In the genomic region with DNA sequence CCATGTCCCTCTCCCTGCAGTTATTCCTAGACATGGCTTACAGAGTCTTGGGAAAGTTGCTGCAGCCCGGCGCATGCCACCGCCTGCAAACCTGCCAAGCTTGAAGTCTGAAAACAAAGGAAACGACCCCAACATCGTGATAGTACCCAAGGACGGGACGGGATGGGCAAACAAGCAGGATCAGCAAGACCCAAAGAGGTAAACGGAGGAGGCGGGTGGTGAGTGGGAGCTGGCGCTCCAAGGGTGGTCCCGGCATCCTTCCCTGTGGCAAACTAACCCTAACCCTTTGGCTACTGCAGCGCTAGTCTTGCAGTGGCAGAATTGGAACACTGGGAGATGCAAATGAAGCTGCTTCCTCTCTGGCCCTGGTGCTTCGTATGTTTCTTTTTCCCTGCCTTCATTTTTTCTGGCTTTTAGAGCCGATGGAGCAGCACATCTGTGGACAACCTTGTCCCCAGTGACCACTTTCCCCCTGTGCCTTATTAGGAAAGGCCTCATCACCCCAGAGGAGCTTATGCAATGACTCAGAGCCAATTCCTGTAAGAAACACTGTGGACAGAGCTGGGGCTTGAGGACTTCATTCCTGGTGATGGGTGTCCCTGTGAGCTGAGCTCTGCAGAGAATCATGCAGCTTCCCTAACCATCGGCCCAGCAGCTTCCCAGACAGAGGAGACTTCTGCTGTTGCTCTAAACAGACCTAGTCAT, we compare ENCODE assay signal across 9 cellular contexts. TPM values are rescaled to one million over a fixed set of nuclear protein-coding genes. Genes with fewer than 3 reads are reported as not detected.
DNase-seq lines count a peak whose midpoint lies in the region; ATAC-seq and TF ChIP-seq lines count a peak whose summit lies in the region.
"Had no signal": no experiment of that assay in that cellular context is flagged by ENCODE, and none has a peak within 500 bp of the region (broad histone marks: within the 10 kb centered on the region; RNA-seq: fewer than 3 reads in every experiment).

No MANE protein-coding gene starts in this region.

- no peaks in the 10 kb centered on the region for H3K9me3 Mint-ChIP-seq in natural killer cell treated with Interleukin-12 subunit alpha and Interleukin-12 subunit beta and Interleukin-15 and Interleukin-18, amount 100 ng/mL, for 72 hours
- H3K9me3 Mint-ChIP-seq in natural killer cell, result no peaks in the 10 kb centered on the region

- no peak for DNase-seq in natural killer cell treated with Interleukin-12 subunit alpha and Interleukin-12 subunit beta and Interleukin-15 and Interleukin-18, amount 100 ng/mL, for 72 hours (ENCODE audit: low spot score)
- no peak for DNase-seq in natural killer cell
- peak; percentile 51 for DNase-seq in mammary epithelial cell
- DNase-seq in kidney tubule cell (ENCODE audit: low spot score), result peak; percentile 79
- DNase-seq in aorta, result no peak
- DNase-seq in NK-92 (lab: John Stamatoyannopoulos, UW; ENCODE audit: unreplicated experiment), result no peak
- no peak for DNase-seq in DMS 273 (lab: John Stamatoyannopoulos, UW; ENCODE audit: unreplicated experiment)
- DNase-seq: right lobe of liver had no signal

- dilution Hi-C loops in mammary epithelial cell (cut with HindIII; ENCODE audit: low sequenced_read_pairs), result loop anchor here (25.0 kb wide), 1 partner anchor 295 kb away; a partner anchor contains a TSS

- H3K36me3 Mint-ChIP-seq in natural killer cell treated with Interleukin-12 subunit alpha and Interleukin-12 subunit beta and Interleukin-15 and Interleukin-18, amount 100 ng/mL, for 72 hours, result peaks cover 5% of the 10 kb centered on the region
- no peaks in the 10 kb centered on the region for H3K36me3 Mint-ChIP-seq in natural killer cell

- 47% methylated on average over 13 of the region's 15 CpGs for WGBS in mammary epithelial cell (ENCODE audit: low coverage, missing lambda C conversion rate)
- 71 to 74% methylated on average over 15 of the region's 15 CpGs for WGBS in aorta, 2 donors

- H3K36me3 ChIP-seq in mammary epithelial cell (ENCODE audit: insufficient read depth, low read length) (peaks cover 24% of the 10 kb centered on the region), aorta (ENCODE audit: control insufficient read depth in 1 of 2, insufficient read depth in 2 of 2, low read length in 1 of 2) (peaks cover 0 to 4% of the 10 kb centered on the region in 2 donors)

- peak overlapping the region; percentile 49 to 62 for H3K27ac Mint-ChIP-seq in natural killer cell treated with Interleukin-12 subunit alpha and Interleukin-12 subunit beta and Interleukin-15 and Interleukin-18, amount 100 ng/mL, for 72 hours
- H3K27ac Mint-ChIP-seq in natural killer cell, result no peak overlapping the region

- H3K4me3 Mint-ChIP-seq in natural killer cell treated with Interleukin-12 subunit alpha and Interleukin-12 subunit beta and Interleukin-15 and Interleukin-18, amount 100 ng/mL, for 72 hours, result no peak overlapping the region
- H3K4me3 Mint-ChIP-seq in natural killer cell, result no peak overlapping the region

- TF ChIP-seq CTCF in natural killer cell (IDR thresholded peaks at IDR 0.05) (no peak), mammary epithelial cell (conservative IDR thresholded peaks at IDR 0.05 in 1 of 2, IDR thresholded peaks at IDR 0.05 in 1 of 2; ENCODE audit: extremely low read depth in 1 of 2, insufficient read depth in 1 of 2, low read depth in 1 of 2, low read length in 2 of 2) (no peak)

- CTCF ChIA-PET in mammary epithelial cell (lab: Charles Lee; ENCODE audit: low non-redundant PET), result interaction anchor here (0.6 kb wide), 1 partner anchor 21 kb away, joined by 4 read pairs; no protein-coding TSS in a partner anchor

- H3K4me1 ChIP-seq in mammary epithelial cell (ENCODE audit: insufficient read depth, low read length) (peaks cover 25% of the 10 kb centered on the region), aorta (ENCODE audit: control insufficient read depth in 1 of 2, insufficient read depth in 2 of 2, low read length in 2 of 2) (no peaks in the 10 kb centered on the region)
- H3K4me1 ChIP-seq: right lobe of liver had no signal

- in situ Hi-C loops in mammary epithelial cell (cut with MboI; ENCODE audit: low sequenced_read_pairs in 2 of 2), result no loop called here

- H3K27ac ChIP-seq in mammary epithelial cell (ENCODE audit: insufficient read depth, low read depth, low read length) (no peak overlapping the region), aorta (ENCODE audit: low read depth in 1 of 2, low read length in 2 of 2) (no peak overlapping the region)
- H3K27ac ChIP-seq: right lobe of liver had no signal

- no peak overlapping the region for H2AFZ ChIP-seq in mammary epithelial cell (ENCODE audit: low read depth, low read length)

- H3K4me2 ChIP-seq in mammary epithelial cell (ENCODE audit: insufficient read depth, low read depth, low read length), result peak overlapping the region; percentile 64

- no peak for ATAC-seq in natural killer cell treated with Interleukin-12 subunit alpha and Interleukin-12 subunit beta and Interleukin-15 and Interleukin-18, amount 100 ng/mL, for 72 hours
- ATAC-seq in natural killer cell (no peak), aorta (ENCODE audit: low FRiP score) (peak; percentile 53), GM18909 (IDR thresholded peaks at IDR 0.05; ENCODE audit: poor library complexity, unreplicated experiment) (no peak)

- peaks cover 26 to 28% of the 10 kb centered on the region in 2 donors for H3K4me1 Mint-ChIP-seq in natural killer cell treated with Interleukin-12 subunit alpha and Interleukin-12 subunit beta and Interleukin-15 and Interleukin-18, amount 100 ng/mL, for 72 hours (ENCODE audit: low read depth in 2 of 2)
- H3K4me1 Mint-ChIP-seq in natural killer cell, result peaks cover 18 to 22% of the 10 kb centered on the region in 2 donors

- H3K4me3 ChIP-seq in mammary epithelial cell (replicated peaks in 1 of 3; ENCODE audit: insufficient read depth in 1 of 3, low read depth in 2 of 3, low read length in 3 of 3) (no peak overlapping the region), aorta (ENCODE audit: low read length in 2 of 2) (no peak overlapping the region)
- H3K4me3 ChIP-seq: right lobe of liver had no signal

- peaks cover 93% of the 10 kb centered on the region for H3K79me2 ChIP-seq in mammary epithelial cell (ENCODE audit: insufficient read depth, low read length)

- H3K27me3 ChIP-seq in mammary epithelial cell (ENCODE audit: insufficient read depth, low read length), result no peaks in the 10 kb centered on the region
- H3K27me3 ChIP-seq in aorta (ENCODE audit: control insufficient read depth in 1 of 2, insufficient read depth in 2 of 2, low read length in 1 of 2), result no peaks in the 10 kb centered on the region
- H3K27me3 ChIP-seq: right lobe of liver had no signal

- peaks cover 4% of the 10 kb centered on the region for H4K20me1 ChIP-seq in mammary epithelial cell (ENCODE audit: insufficient read depth, low read length)

- no peaks in the 10 kb centered on the region for H3K9me3 ChIP-seq in mammary epithelial cell (replicated peaks; ENCODE audit: insufficient read depth, low read length)
- no peaks in the 10 kb centered on the region for H3K9me3 ChIP-seq in aorta (ENCODE audit: control insufficient read depth, low read length)
- H3K9me3 ChIP-seq: right lobe of liver had no signal

- H3K9ac ChIP-seq in mammary epithelial cell (ENCODE audit: insufficient read depth, low read length), result no peak overlapping the region

- no peaks in the 10 kb centered on the region for H3K27me3 Mint-ChIP-seq in natural killer cell treated with Interleukin-12 subunit alpha and Interleukin-12 subunit beta and Interleukin-15 and Interleukin-18, amount 100 ng/mL, for 72 hours
- H3K27me3 Mint-ChIP-seq in natural killer cell (ENCODE audit: low read depth in 2 of 2), result no peaks in the 10 kb centered on the region

- intact Hi-C loops in natural killer cell (cut with micrococcal nuclease) (no loop called here), mammary epithelial cell (cut with micrococcal nuclease) (loop anchor here (1.0 to 5.0 kb wide), 2 partner anchors 9 to 45 kb away; no protein-coding TSS in a partner anchor), aorta (cut with DNase I) (no loop called here)

- BruUV-seq in mammary epithelial cell (replicated peaks; lab: Mats Ljungman, UMichigan), result no TSS peak

RNA-seq across cellular contexts. Expression of a gene that starts 38.9 kb away (rescaled TPM):
- total RNA-seq in natural killer cell treated with Interleukin-12 subunit alpha and Interleukin-12 subunit beta and Interleukin-15 and Interleukin-18, amount 100 ng/mL, for 72 hours, result 100 to 1,000 TPM; 122 to 246 TPM
- total RNA-seq in natural killer cell, result 100 to 1,000 TPM; 249 to 275 (median 274) TPM
- total RNA-seq in mammary epithelial cell, result 100 to 1,000 TPM in 1 of 2 donors, 10 to 100 TPM in 1; 84.0 to 170 TPM
- polyA plus RNA-seq in mammary epithelial cell, result 26.5 TPM
- 206 TPM for polyA minus RNA-seq in mammary epithelial cell
- total RNA-seq in aorta, result 100 to 1,000 TPM; 200 to 263 TPM
- 10 to 100 TPM; 23.9 to 50.8 TPM for polyA plus RNA-seq in aorta

Comparison
In these comparisons a context has a peak if more than half of its experiments do, and no peak if none do; other contexts are left out.
1. H3K27ac Mint-ChIP-seq: peak in natural killer cell treated with Interleukin-12 subunit alpha and Interleukin-12 subunit beta and Interleukin-15 and Interleukin-18, amount 100 ng/mL, for 72 hours (2 of 2); none in natural killer cell (0 of 2).
2. DNase-seq: peak in mammary epithelial cell (single experiment) and kidney tubule cell (single experiment); none in natural killer cell treated with Interleukin-12 subunit alpha and Interleukin-12 subunit beta and Interleukin-15 and Interleukin-18, amount 100 ng/mL, for 72 hours (single experiment), natural killer cell (single experiment), aorta (0 of 2), NK-92 (single experiment) and DMS 273 (single experiment).